In the genomic region with DNA sequence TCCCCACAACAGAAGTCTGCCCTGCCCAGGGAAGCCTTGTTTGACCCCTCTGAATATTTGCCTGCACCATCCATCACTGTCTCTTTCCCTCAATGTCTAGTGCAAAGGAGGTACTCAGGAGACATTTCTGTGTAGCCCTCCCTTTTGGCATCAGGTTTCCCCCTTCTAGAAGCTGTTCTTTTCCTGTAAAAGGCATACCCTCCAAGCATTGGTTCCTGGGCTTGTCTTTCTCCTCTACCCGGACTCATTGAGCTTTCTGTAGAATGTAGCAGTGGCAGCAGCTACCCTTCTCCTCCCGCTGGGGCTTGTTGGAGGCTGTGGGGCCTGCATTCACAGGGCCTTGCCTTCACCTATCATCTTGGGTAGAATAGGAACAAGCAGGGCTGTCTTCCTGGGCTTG, we compare ENCODE assay signal across 17 cellular contexts.
DNase-seq lines count a peak whose midpoint lies in the region; ATAC-seq and TF ChIP-seq lines count a peak whose summit lies in the region.
"Had no signal": no experiment of that assay in that cellular context is flagged by ENCODE, and none has a peak within 500 bp of the region (broad histone marks: within the 10 kb centered on the region; RNA-seq: fewer than 3 reads in every experiment).

No MANE protein-coding gene starts in this region.

- H3K9ac ChIP-seq in stomach smooth muscle (ENCODE audit: low read length in 2 of 2): no peak overlapping the region
- H3K9ac ChIP-seq: GM23248 had no signal

- CTCF ChIA-PET in HEK293T (lab: Yijun Ruan, JAX) (no interaction called here), T-cell (lab: Charles Lee) (no interaction called here)

- H3K27ac ChIP-seq in angular gyrus (ENCODE audit: low read depth, low read length) (peak overlapping the region; percentile 81), left lung (peak overlapping the region; percentile 9 to 69), stomach smooth muscle (ENCODE audit: low read length) (peak overlapping the region; percentile 50)
- H3K27ac ChIP-seq: GM23248, HL-60 had no signal

- H3K4me3 Mint-ChIP-seq in T-cell (no peak overlapping the region), natural killer cell (no peak overlapping the region)
- H3K4me3 Mint-ChIP-seq: activated CD4-positive, alpha-beta memory T cell treated with anti-CD3 and anti-CD28 coated beads for 36 hours; activated naive CD4-positive, alpha-beta T cell treated with anti-CD3 and anti-CD28 coated beads for 36 hours; dendritic cell treated with granulocyte-macrophage colony-stimulating factor and Interleukin-4, amounts not matched to agents 40 ng/mL and 50 ng/mL, for 4 days; natural killer cell treated with Interleukin-12 subunit alpha and Interleukin-12 subunit beta and Interleukin-15 and Interleukin-18, amount 100 ng/mL, for 72 hours; stimulated activated naive B cell treated with anti-CD40 and anti-IgM and Interleukin-4, amounts not matched to agents 10 μg/mL and 1 μg/mL and 100 μg/mL, for 72 hours had no signal

- H3K27me3 ChIP-seq in left lung (no peaks in the 10 kb centered on the region), stomach smooth muscle (ENCODE audit: control insufficient read depth in 1 of 2, insufficient read depth in 2 of 2, low read length in 2 of 2) (no peaks in the 10 kb centered on the region)

- ATAC-seq in left lung (no peak), T-cell (replicated peaks in 1 of 4) (no peak), natural killer cell (no peak)
- ATAC-seq: esophagus mucosa; stimulated activated naive B cell treated with anti-CD40 and anti-IgM and Interleukin-4, amounts not matched to agents 10 μg/mL and 1 μg/mL and 100 μg/mL, for 72 hours had no signal

- H3K4me1 Mint-ChIP-seq in T-cell (peaks cover 0 to 2% (median 0%) of the 10 kb centered on the region in 3 donors), natural killer cell (no peaks in the 10 kb centered on the region)

- H3K27me3 Mint-ChIP-seq in T-cell: no peaks in the 10 kb centered on the region
- H3K27me3 Mint-ChIP-seq in natural killer cell (ENCODE audit: low read depth in 2 of 2): peaks cover 4 to 18% of the 10 kb centered on the region in 2 donors
- H3K27me3 Mint-ChIP-seq: activated CD4-positive, alpha-beta memory T cell treated with anti-CD3 and anti-CD28 coated beads for 36 hours; dendritic cell treated with granulocyte-macrophage colony-stimulating factor and Interleukin-4, amounts not matched to agents 40 ng/mL and 50 ng/mL, for 4 days; stimulated activated naive B cell treated with anti-CD40 and anti-IgM and Interleukin-4, amounts not matched to agents 10 μg/mL and 1 μg/mL and 100 μg/mL, for 72 hours had no signal

- H3K4me1 ChIP-seq in left lung: peaks cover 29 to 34% of the 10 kb centered on the region in 2 donors
- H3K4me1 ChIP-seq in stomach smooth muscle (ENCODE audit: control insufficient read depth, insufficient read depth, low read length): peaks cover 34% of the 10 kb centered on the region

- H3K4me3 ChIP-seq in left lung (no peak overlapping the region), stomach smooth muscle (ENCODE audit: low read length in 2 of 2) (no peak overlapping the region)
- H3K4me3 ChIP-seq: GM23248 had no signal

- H3K36me3 ChIP-seq in left lung (no peaks in the 10 kb centered on the region), stomach smooth muscle (ENCODE audit: control insufficient read depth in 2 of 2, insufficient read depth in 2 of 2, low read length in 2 of 2) (no peaks in the 10 kb centered on the region)

- POLR2A ChIA-PET in HEK293T (lab: Yijun Ruan, JAX): no interaction called here
- POLR2A ChIA-PET in T-cell (lab: Charles Lee): no interaction called here

- H3K9me3 Mint-ChIP-seq in T-cell (peaks cover 0 to 7% (median 0%) of the 10 kb centered on the region in 3 donors), natural killer cell (no peaks in the 10 kb centered on the region)
- H3K9me3 Mint-ChIP-seq: dendritic cell treated with granulocyte-macrophage colony-stimulating factor and Interleukin-4, amounts not matched to agents 40 ng/mL and 50 ng/mL, for 4 days; natural killer cell treated with Interleukin-12 subunit alpha and Interleukin-12 subunit beta and Interleukin-15 and Interleukin-18, amount 100 ng/mL, for 72 hours; stimulated activated naive B cell treated with anti-CD40 and anti-IgM and Interleukin-4, amounts not matched to agents 10 μg/mL and 1 μg/mL and 100 μg/mL, for 72 hours had no signal

- TF ChIP-seq CTCF in left lung (IDR thresholded peaks at IDR 0.05) (no peak), natural killer cell (IDR thresholded peaks at IDR 0.05) (no peak)

- no peak overlapping the region for H3K27ac Mint-ChIP-seq in T-cell
- H3K27ac Mint-ChIP-seq in natural killer cell: no peak overlapping the region
- H3K27ac Mint-ChIP-seq: activated CD4-positive, alpha-beta memory T cell treated with anti-CD3 and anti-CD28 coated beads for 36 hours; activated naive CD4-positive, alpha-beta T cell treated with anti-CD3 and anti-CD28 coated beads for 36 hours; dendritic cell treated with granulocyte-macrophage colony-stimulating factor and Interleukin-4, amounts not matched to agents 40 ng/mL and 50 ng/mL, for 4 days; natural killer cell treated with Interleukin-12 subunit alpha and Interleukin-12 subunit beta and Interleukin-15 and Interleukin-18, amount 100 ng/mL, for 72 hours; stimulated activated naive B cell treated with anti-CD40 and anti-IgM and Interleukin-4, amounts not matched to agents 10 μg/mL and 1 μg/mL and 100 μg/mL, for 72 hours had no signal

- H3K9me3 ChIP-seq in left lung (no peaks in the 10 kb centered on the region), stomach smooth muscle (ENCODE audit: control insufficient read depth in 2 of 2, low read length in 2 of 2) (no peaks in the 10 kb centered on the region)

- no peak for DNase-seq in HEK293T (ENCODE audit: extremely low spot score)
- no peak for DNase-seq in left lung
- no peak for DNase-seq in NOMO-1 treated with dmso at 0.1 percent for 144 hours (lab: John Stamatoyannopoulos, UW; ENCODE audit: unreplicated experiment)
- DNase-seq in T-cell: no peak
- no peak for DNase-seq in natural killer cell
- no peak for DNase-seq in NK-92 (lab: John Stamatoyannopoulos, UW; ENCODE audit: unreplicated experiment)
- DNase-seq: activated CD4-positive, alpha-beta memory T cell treated with anti-CD3 and anti-CD28 coated beads for 36 hours; activated naive CD4-positive, alpha-beta T cell treated with anti-CD3 and anti-CD28 coated beads for 36 hours; NCI-H187; stimulated activated naive B cell treated with anti-CD40 and anti-IgM and Interleukin-4, amounts not matched to agents 10 μg/mL and 1 μg/mL and 100 μg/mL, for 72 hours had no signal

- H3K36me3 Mint-ChIP-seq in T-cell (no peaks in the 10 kb centered on the region), natural killer cell (no peaks in the 10 kb centered on the region)
- H3K36me3 Mint-ChIP-seq: activated CD4-positive, alpha-beta memory T cell treated with anti-CD3 and anti-CD28 coated beads for 36 hours; natural killer cell treated with Interleukin-12 subunit alpha and Interleukin-12 subunit beta and Interleukin-15 and Interleukin-18, amount 100 ng/mL, for 72 hours; stimulated activated naive B cell treated with anti-CD40 and anti-IgM and Interleukin-4, amounts not matched to agents 10 μg/mL and 1 μg/mL and 100 μg/mL, for 72 hours had no signal

- intact Hi-C loops in left lung (cut with DNase I) (no loop called here), natural killer cell (cut with micrococcal nuclease) (no loop called here)

TF ChIP-seq in HEK293T, 16 proteins besides CTCF, POLR2A, EP300 and RAD21:
- no peak for TF ChIP-seq ARNT (IDR thresholded peaks at IDR 0.05)
- TF ChIP-seq, protein P1, sequence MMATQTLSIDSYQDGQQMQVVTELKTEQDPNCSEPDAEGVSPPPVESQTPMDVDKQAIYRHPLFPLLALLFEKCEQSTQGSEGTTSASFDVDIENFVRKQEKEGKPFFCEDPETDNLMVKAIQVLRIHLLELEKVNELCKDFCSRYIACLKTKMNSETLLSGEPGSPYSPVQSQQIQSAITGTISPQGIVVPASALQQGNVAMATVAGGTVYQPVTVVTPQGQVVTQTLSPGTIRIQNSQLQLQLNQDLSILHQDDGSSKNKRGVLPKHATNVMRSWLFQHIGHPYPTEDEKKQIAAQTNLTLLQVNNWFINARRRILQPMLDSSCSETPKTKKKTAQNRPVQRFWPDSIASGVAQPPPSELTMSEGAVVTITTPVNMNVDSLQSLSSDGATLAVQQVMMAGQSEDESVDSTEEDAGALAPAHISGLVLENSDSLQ (IDR thresholded peaks at IDR 0.05): peak; percentile 62; the same call in 1 of the 2 replicates
- no peak for TF ChIP-seq BHLHE40 (IDR thresholded peaks at IDR 0.05; ENCODE audit: borderline replicate concordance)
